In genomic region chr18:64410685-64411084, GRCh38 we compare ENCODE assay signal across 35 cellular contexts.
"Had no signal": no experiment of that assay in that cellular context is flagged by ENCODE, and none has a peak within 500 bp of the region (broad histone marks: within the 10 kb centered on the region; RNA-seq: fewer than 3 reads in every experiment).

No MANE protein-coding gene starts in this region.

- DNase-seq: activated CD4-positive, alpha-beta memory T cell treated with anti-CD3 and anti-CD28 coated beads for 36 hours; activated CD4-positive, alpha-beta T cell treated with anti-CD3 and anti-CD28 coated beads, Interleukin-2, amount 50 U/mL, for 1 hour; activated CD8-positive, alpha-beta memory T cell treated with anti-CD3 and anti-CD28 coated beads, Interleukin-2, amount 50 U/mL, for 4 hours; activated gamma-delta T cell; activated naive CD4-positive, alpha-beta T cell treated with Interleukin-2 at 50 U/mL for 16 hours; activated naive CD8-positive, alpha-beta T cell treated with anti-CD3 and anti-CD28 coated beads, Interleukin-2, amount 10 ng/mL, durations not matched to agents 7 days and 5 days; activated T-cell treated with anti-CD3 and anti-CD28 coated beads, Interleukin-2, amount 50 U/mL, for 48 hours; amygdala; Karpas-422; KBM-7; MM.1S; MV-4-11; NCI-H1092; NCI-H187 treated with DMSO at 0.1 percent for 48 hours; NCI-H2081 treated with DMSO at 0.1 percent for 48 hours; NCI-H226; NCI-H446 treated with DMSO at 0.1 percent for 48 hours; NCI-H524; NCI-H69; NCI-H82; PC-3; Peyer's patch; RPMI8226; SHP77 treated with DMSO at 0.1 percent for 48 hours; SK-N-SH had no signal

- H3K4me2 ChIP-seq: SK-N-SH had no signal

- H3K27ac ChIP-seq: ascending aorta, cardiac muscle cell, Peyer's patch, SJSA1 had no signal

- H3K9me3 Mint-ChIP-seq: activated CD4-positive, alpha-beta memory T cell treated with anti-CD3 and anti-CD28 coated beads for 36 hours; activated naive CD8-positive, alpha-beta T cell treated with anti-CD3 and anti-CD28 coated beads, Interleukin-2, amount 10 ng/mL, durations not matched to agents 7 days and 5 days; activated T-helper 2 cell treated with anti-CD3 and anti-CD28 coated beads, Interferon-gamma antibody, Interleukin-2, Interleukin-4, amounts not matched to agents 10 μg/mL and 5 μg/mL and 100 μg/mL, durations not matched to agents 14 hours and 24 hours and 36 hours; T-helper 1 cell treated with Interleukin-12 subunit alpha and Interleukin-12 subunit beta and Interleukin-4 antibody, amounts not matched to agents 30 μg/mL and 1 μg/mL, for 36 hours had no signal

- H3K27me3 ChIP-seq: ascending aorta, cardiac muscle cell, Peyer's patch, SJSA1 had no signal

- H3K4me1 Mint-ChIP-seq: activated naive CD4-positive, alpha-beta T cell treated with anti-CD3 and anti-CD28 coated beads, Interleukin-2, amount 50 U/mL, for 24 hours; activated naive CD8-positive, alpha-beta T cell treated with anti-CD3 and anti-CD28 coated beads, Interleukin-2, amount 10 ng/mL, durations not matched to agents 7 days and 5 days; central memory CD8-positive, alpha-beta T cell; IgD-negative memory B cell had no signal

- H3K27me3 Mint-ChIP-seq: activated CD4-positive, alpha-beta memory T cell treated with anti-CD3 and anti-CD28 coated beads for 36 hours; activated naive CD4-positive, alpha-beta T cell treated with anti-CD3 and anti-CD28 coated beads, Interleukin-2, amount 50 U/mL, for 24 hours; activated naive CD8-positive, alpha-beta T cell treated with anti-CD3 and anti-CD28 coated beads, Interleukin-2, amount 10 ng/mL, durations not matched to agents 7 days and 5 days; central memory CD8-positive, alpha-beta T cell; IgD-negative memory B cell had no signal

- H3K9me3 ChIP-seq: ascending aorta, Peyer's patch, SJSA1 had no signal

- H3K36me3 ChIP-seq: ascending aorta, cardiac muscle cell, Peyer's patch, SJSA1 had no signal

- H3K27ac Mint-ChIP-seq: activated CD4-positive, alpha-beta memory T cell treated with anti-CD3 and anti-CD28 coated beads for 36 hours; activated naive CD4-positive, alpha-beta T cell treated with anti-CD3 and anti-CD28 coated beads, Interleukin-2, amount 50 U/mL, for 24 hours; activated naive CD8-positive, alpha-beta T cell treated with anti-CD3 and anti-CD28 coated beads, Interleukin-2, amount 10 ng/mL, durations not matched to agents 7 days and 5 days; activated T-helper 2 cell treated with anti-CD3 and anti-CD28 coated beads, Interferon-gamma antibody, Interleukin-2, Interleukin-4, amounts not matched to agents 10 μg/mL and 5 μg/mL and 100 μg/mL, durations not matched to agents 14 hours and 24 hours and 36 hours; IgD-negative memory B cell; T-helper 1 cell treated with Interleukin-12 subunit alpha and Interleukin-12 subunit beta and Interleukin-4 antibody, amounts not matched to agents 30 μg/mL and 1 μg/mL, for 36 hours; T-helper 2 cell treated with Interferon-gamma antibody and Interleukin-4, amounts not matched to agents 5 μg/mL and 100 μg/mL, for 36 hours had no signal

- H3K9ac ChIP-seq: SK-N-SH had no signal

- H3K4me3 ChIP-seq: ascending aorta, cardiac muscle cell, Peyer's patch, SJSA1 had no signal

- ATAC-seq: PC-3 had no signal

- H3K4me3 Mint-ChIP-seq: activated CD4-positive, alpha-beta memory T cell treated with anti-CD3 and anti-CD28 coated beads for 36 hours; activated naive CD4-positive, alpha-beta T cell treated with anti-CD3 and anti-CD28 coated beads, Interleukin-2, amount 50 U/mL, for 24 hours; activated naive CD8-positive, alpha-beta T cell treated with anti-CD3 and anti-CD28 coated beads, Interleukin-2, amount 10 ng/mL, durations not matched to agents 7 days and 5 days; central memory CD8-positive, alpha-beta T cell; IgD-negative memory B cell; T-helper 1 cell treated with Interleukin-12 subunit alpha and Interleukin-12 subunit beta and Interleukin-4 antibody, amounts not matched to agents 30 μg/mL and 1 μg/mL, for 36 hours; T-helper 2 cell treated with Interferon-gamma antibody and Interleukin-4, amounts not matched to agents 5 μg/mL and 100 μg/mL, for 36 hours had no signal

- H3K36me3 Mint-ChIP-seq: activated CD4-positive, alpha-beta memory T cell treated with anti-CD3 and anti-CD28 coated beads for 36 hours; activated naive CD4-positive, alpha-beta T cell treated with anti-CD3 and anti-CD28 coated beads, Interleukin-2, amount 50 U/mL, for 24 hours; activated naive CD8-positive, alpha-beta T cell treated with anti-CD3 and anti-CD28 coated beads, Interleukin-2, amount 10 ng/mL, durations not matched to agents 7 days and 5 days; IgD-negative memory B cell had no signal

- FAIRE-seq: TTC549 had no signal

- H3K4me1 ChIP-seq: ascending aorta, Peyer's patch, SJSA1 had no signal
